In genomic region chrX:48636776-48637175, GRCh38 we compare ENCODE assay signal across 1 cellular context.
TF ChIP-seq lines count a peak whose summit lies in the region.

No MANE protein-coding gene starts in this region.

TF ChIP-seq in A549, 52 proteins besides CTCF, POLR2A, EP300 and RAD21 (continued from another document):
- TF ChIP-seq, protein P1, sequence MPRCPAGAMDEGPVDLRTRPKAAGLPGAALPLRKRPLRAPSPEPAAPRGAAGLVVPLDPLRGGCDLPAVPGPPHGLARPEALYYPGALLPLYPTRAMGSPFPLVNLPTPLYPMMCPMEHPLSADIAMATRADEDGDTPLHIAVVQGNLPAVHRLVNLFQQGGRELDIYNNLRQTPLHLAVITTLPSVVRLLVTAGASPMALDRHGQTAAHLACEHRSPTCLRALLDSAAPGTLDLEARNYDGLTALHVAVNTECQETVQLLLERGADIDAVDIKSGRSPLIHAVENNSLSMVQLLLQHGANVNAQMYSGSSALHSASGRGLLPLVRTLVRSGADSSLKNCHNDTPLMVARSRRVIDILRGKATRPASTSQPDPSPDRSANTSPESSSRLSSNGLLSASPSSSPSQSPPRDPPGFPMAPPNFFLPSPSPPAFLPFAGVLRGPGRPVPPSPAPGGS (IDR thresholded peaks at IDR 0.05), result no peak
- TF ChIP-seq CEBPB (IDR thresholded peaks at IDR 0.05), result no peak
- no peak for TF ChIP-seq FOXS1 (CRISPR knock-in tag; IDR thresholded peaks at IDR 0.05)
- TF ChIP-seq NR3C1 (IDR thresholded peaks at IDR 0.05), result no peak
- TF ChIP-seq NFE2L2 (conservative IDR thresholded peaks at IDR 0.05; ENCODE audit: low read length), result no peak
- TF ChIP-seq MAFK (IDR thresholded peaks at IDR 0.05; ENCODE audit: partially characterized antibody), result no peak
- no peak for TF ChIP-seq TP53 (CRISPR knock-in tag; IDR thresholded peaks at IDR 0.05)
